In genomic region chr2:33134086-33134763, GRCh38 we compare ENCODE assay signal across 8 cellular contexts.
DNase-seq lines count a peak whose midpoint lies in the region; ATAC-seq and TF ChIP-seq lines count a peak whose summit lies in the region.

No MANE protein-coding gene starts in this region.

- TF ChIP-seq CTCF in smooth muscle cell (IDR thresholded peaks at IDR 0.05; ENCODE audit: borderline replicate concordance, insufficient read depth, poor library complexity, severe bottlenecking), result peak; percentile 7
- TF ChIP-seq CTCF in Caco-2 (IDR thresholded peaks at IDR 0.05; ENCODE audit: insufficient read depth in 1 of 2, low read depth in 1 of 2, low read length in 1 of 2, severe bottlenecking in 1 of 2, unreplicated experiment in 1 of 2), result no peak

- H3K79me2 ChIP-seq in smooth muscle cell (ENCODE audit: low read depth), result peaks cover 36% of the 10 kb centered on the region

- CTCF ChIA-PET in Caco-2 (lab: Charles Lee) (no interaction called here), T-cell (lab: Charles Lee) (no interaction called here)

- 14% methylated on average over 14 of the region's 14 CpGs for WGBS in smooth muscle cell (ENCODE audit: low lambda C conversion rate)

- H3K4me3 ChIP-seq in smooth muscle cell, result peak overlapping the region; percentile 57
- no peak overlapping the region for H3K4me3 ChIP-seq in Caco-2 (ENCODE audit: low read depth, low read length)

- no peaks in the 10 kb centered on the region for H4K20me1 ChIP-seq in smooth muscle cell (ENCODE audit: low read depth)

- intact Hi-C loops in Caco-2 (cut with micrococcal nuclease; ENCODE audit: unreplicated experiment), result no loop called here

- peak overlapping the region; percentile 95 for H3K27ac ChIP-seq in smooth muscle cell (ENCODE audit: low read depth)

- POLR2A ChIA-PET in Caco-2 (lab: Charles Lee) (no interaction called here), T-cell (lab: Charles Lee) (no interaction called here)

- H3K27me3 ChIP-seq in smooth muscle cell (ENCODE audit: low read depth), result no peaks in the 10 kb centered on the region
- H3K27me3 ChIP-seq in Caco-2 (replicated peaks; ENCODE audit: control insufficient read depth, insufficient read depth, low read length), result no peaks in the 10 kb centered on the region

- H2AFZ ChIP-seq in smooth muscle cell (ENCODE audit: low read depth), result no peak overlapping the region

- peak overlapping the region; percentile 92 for H3K9ac ChIP-seq in smooth muscle cell (ENCODE audit: low read depth)

- peak overlapping the region; percentile 87 for H3K4me2 ChIP-seq in smooth muscle cell

- H3K27ac Mint-ChIP-seq in Caco-2 (ENCODE audit: unreplicated experiment) (no peak overlapping the region), T-cell (no peak overlapping the region)

- H3F3A ChIP-seq in smooth muscle cell (ENCODE audit: low read depth), result peaks cover 22% of the 10 kb centered on the region

- peak; percentile 97 for DNase-seq in M059J (ENCODE audit: low read depth)
- DNase-seq in amniotic stem cell (lab: John Stamatoyannopoulos, UW), result peak; percentile 88
- peak in 33 of 51 donors; percentile 5 to 74 (median 32) for DNase-seq in hypothalamus (lab: John Stamatoyannopoulos, UW)
- peak; percentile 26 for DNase-seq in smooth muscle cell (lab: John Stamatoyannopoulos, UW; ENCODE audit: unreplicated experiment)
- DNase-seq in Caco-2, result no peak
- DNase-seq in activated T-cell treated with anti-CD3 and anti-CD28 coated beads, Interleukin-2, amount 50 U/mL, for 1 hour, result no peak
- no peak for DNase-seq in T-cell

- H3K4me3 Mint-ChIP-seq in Caco-2 (ENCODE audit: unreplicated experiment) (no peak overlapping the region), T-cell (no peak overlapping the region)

- H3K36me3 Mint-ChIP-seq in Caco-2 (ENCODE audit: insufficient read depth, unreplicated experiment) (no peaks in the 10 kb centered on the region), T-cell (no peaks in the 10 kb centered on the region)

- H3K4me1 Mint-ChIP-seq in Caco-2 (ENCODE audit: low read depth, unreplicated experiment) (no peaks in the 10 kb centered on the region), T-cell (no peaks in the 10 kb centered on the region)

- H3K36me3 ChIP-seq in smooth muscle cell (ENCODE audit: low read depth) (no peaks in the 10 kb centered on the region), Caco-2 (ENCODE audit: control insufficient read depth, insufficient read depth, low read length) (no peaks in the 10 kb centered on the region)

- no TSS peak for BruUV-seq in Caco-2 (replicated peaks; lab: Mats Ljungman, UMichigan)

- no peaks in the 10 kb centered on the region for H3K9me3 Mint-ChIP-seq in Caco-2 (ENCODE audit: unreplicated experiment)
- H3K9me3 Mint-ChIP-seq in T-cell, result no peaks in the 10 kb centered on the region

- no peak for ATAC-seq in T-cell (replicated peaks in 1 of 4)
- no peak for ATAC-seq in HG03039 (IDR thresholded peaks at IDR 0.05; ENCODE audit: unreplicated experiment)

- H3K27me3 Mint-ChIP-seq in Caco-2 (ENCODE audit: insufficient read depth, unreplicated experiment), result no peaks in the 10 kb centered on the region
- peaks cover 0 to under 1% of the 10 kb centered on the region in 2 donors for H3K27me3 Mint-ChIP-seq in T-cell

- H3K9me3 ChIP-seq in smooth muscle cell (replicated peaks; ENCODE audit: low read depth) (no peaks in the 10 kb centered on the region), Caco-2 (no peaks in the 10 kb centered on the region)

- H3K4me1 ChIP-seq in smooth muscle cell (ENCODE audit: low read depth), result peaks cover 18% of the 10 kb centered on the region
- no peaks in the 10 kb centered on the region for H3K4me1 ChIP-seq in Caco-2

Comparison
In these comparisons a context has a peak if more than half of its experiments do, and no peak if none do; other contexts are left out.
1. DNase-seq: peak in M059J (single experiment), amniotic stem cell (single experiment), hypothalamus (33 of 51) and smooth muscle cell (single experiment); none in Caco-2 (0 of 2), activated T-cell treated with anti-CD3 and anti-CD28 coated beads, Interleukin-2, amount 50 U/mL, for 1 hour (single experiment) and T-cell (0 of 34).